ENCODE assay signal across 1 cellular context in genomic region chr3:132721479-132722164, GRCh38.
TF ChIP-seq lines count a peak whose summit lies in the region.

No MANE protein-coding gene starts in this region.

TF ChIP-seq in HepG2, 621 proteins besides CTCF, POLR2A, EP300 and RAD21 (continued from another document and continues in another):
- no peak for TF ChIP-seq KLF12 (CRISPR knock-in tag; IDR thresholded peaks at IDR 0.05; ENCODE audit: borderline replicate concordance)
- no peak for TF ChIP-seq ZNF646 (CRISPR knock-in tag; IDR thresholded peaks at IDR 0.05)
- no peak for TF ChIP-seq TSC22D2 (CRISPR knock-in tag; IDR thresholded peaks at IDR 0.05; ENCODE audit: borderline replicate concordance)
- no peak for TF ChIP-seq HNF1B (CRISPR knock-in tag; IDR thresholded peaks at IDR 0.05)
- 0 out of 2 replicates have a peak, but pooled peaks have one; percentile 11 for TF ChIP-seq THAP9 (CRISPR knock-in tag; IDR thresholded peaks at IDR 0.05; ENCODE audit: borderline replicate concordance)
- no peak for TF ChIP-seq TFDP1 (CRISPR knock-in tag; IDR thresholded peaks at IDR 0.05; ENCODE audit: borderline replicate concordance)
- 0 out of 2 replicates have a peak, but pooled peaks have one; percentile 22 for TF ChIP-seq NR2C2 (CRISPR knock-in tag; IDR thresholded peaks at IDR 0.05; ENCODE audit: borderline replicate concordance)
- no peak for TF ChIP-seq ZBTB34 (CRISPR knock-in tag; IDR thresholded peaks at IDR 0.05)
- 0 out of 2 replicates have a peak, but pooled peaks have one; percentile 3 for TF ChIP-seq POGK (CRISPR knock-in tag; conservative IDR thresholded peaks at IDR 0.05)
- TF ChIP-seq NAIF1 (CRISPR knock-in tag; IDR thresholded peaks at IDR 0.05; ENCODE audit: borderline replicate concordance), result no peak
- no peak for TF ChIP-seq ZNF616 (CRISPR knock-in tag; IDR thresholded peaks at IDR 0.05; ENCODE audit: low read depth)
- no peak for TF ChIP-seq DR1 (CRISPR knock-in tag; IDR thresholded peaks at IDR 0.05)
- TF ChIP-seq ZNF772 (CRISPR knock-in tag; IDR thresholded peaks at IDR 0.05), result no peak
- 0 out of 2 replicates have a peak, but pooled peaks have one; percentile 63 for TF ChIP-seq SNAPC5 (CRISPR knock-in tag; IDR thresholded peaks at IDR 0.05; ENCODE audit: borderline replicate concordance)
- TF ChIP-seq JDP2 (CRISPR knock-in tag; IDR thresholded peaks at IDR 0.05; ENCODE audit: borderline replicate concordance), result no peak
- TF ChIP-seq ZBTB4 (CRISPR knock-in tag; IDR thresholded peaks at IDR 0.05; ENCODE audit: borderline replicate concordance), result no peak
- no peak for TF ChIP-seq SAP130 (CRISPR knock-in tag; IDR thresholded peaks at IDR 0.05; ENCODE audit: low read depth)
- no peak for TF ChIP-seq FOXK1 (CRISPR knock-in tag; IDR thresholded peaks at IDR 0.05; ENCODE audit: borderline replicate concordance, low read depth)
- TF ChIP-seq SMARCE1 (IDR thresholded peaks at IDR 0.05; ENCODE audit: borderline replicate concordance), result no peak
- 0 out of 2 replicates have a peak, but pooled peaks have one; percentile 31 for TF ChIP-seq FOXC1 (CRISPR knock-in tag; IDR thresholded peaks at IDR 0.05; ENCODE audit: borderline replicate concordance)
- TF ChIP-seq TRAFD1 (CRISPR knock-in tag; IDR thresholded peaks at IDR 0.05; ENCODE audit: borderline replicate concordance), result no peak
- no peak for TF ChIP-seq ZMAT3 (CRISPR knock-in tag; conservative IDR thresholded peaks at IDR 0.05)
- no peak for TF ChIP-seq CENPT (CRISPR knock-in tag; IDR thresholded peaks at IDR 0.05; ENCODE audit: low read depth)
- no peak for TF ChIP-seq PCBP2 (optimal IDR thresholded peaks at IDR 0.05; ENCODE audit: low read depth, low read length, poor library complexity, severe bottlenecking)
- TF ChIP-seq REL (CRISPR knock-in tag; conservative IDR thresholded peaks at IDR 0.05), result no peak
- TF ChIP-seq ZNF280B (CRISPR knock-in tag; IDR thresholded peaks at IDR 0.05; ENCODE audit: borderline replicate concordance), result no peak
- TF ChIP-seq GMEB1 (CRISPR knock-in tag; IDR thresholded peaks at IDR 0.05; ENCODE audit: borderline replicate concordance), result no peak
